ENCODE assay signal across 16 cellular contexts in the genomic region with DNA sequence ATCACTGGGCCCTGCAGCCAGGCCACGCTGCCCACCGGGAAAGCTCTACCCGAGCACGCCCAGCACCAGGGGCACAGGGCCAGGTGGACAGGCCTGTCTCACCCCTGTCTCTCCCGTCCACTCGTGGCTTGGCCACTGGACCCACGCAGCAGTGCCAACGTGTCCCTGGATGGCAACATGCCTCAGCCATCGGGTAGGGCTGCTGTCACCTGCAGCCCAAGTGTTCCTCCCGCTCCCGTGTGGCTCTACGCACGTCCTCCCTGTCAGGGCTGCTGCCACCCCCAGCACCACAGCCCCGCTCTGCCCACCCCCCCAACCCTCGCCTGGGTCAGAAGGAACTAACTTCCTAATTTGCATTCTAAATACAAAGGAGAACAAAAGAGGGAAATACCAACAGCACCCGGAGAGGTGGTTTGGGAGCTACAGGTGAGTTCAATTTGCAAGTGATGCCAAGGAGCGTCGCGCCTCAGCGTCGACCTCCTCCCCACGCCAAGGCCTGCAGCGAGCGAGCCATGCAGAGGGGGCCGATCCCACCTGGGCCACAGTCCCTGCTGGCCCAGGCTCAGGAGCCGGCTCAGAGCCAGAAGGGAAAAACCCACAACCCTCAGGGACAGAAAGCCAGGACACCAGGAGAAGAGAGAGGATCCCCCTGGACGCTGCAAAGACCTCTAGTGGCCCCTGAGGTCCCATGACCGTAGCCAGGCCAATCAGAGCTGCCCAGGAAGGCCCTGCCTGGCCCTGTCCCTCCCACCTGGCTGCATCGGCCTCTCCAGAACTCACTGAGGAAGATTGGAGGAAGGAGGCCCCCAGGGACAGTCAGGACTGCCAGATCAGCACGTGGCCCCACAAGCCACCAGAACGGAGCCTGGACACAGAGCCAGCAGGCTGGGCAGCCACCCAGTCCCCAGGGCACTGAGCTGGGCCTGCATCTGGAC.
A peak's percentile ranks its signal among the peaks of the same experiment; 100 is the strongest.
DNase-seq lines count a peak whose midpoint lies in the region; TF ChIP-seq lines count a peak whose summit lies in the region.
"Had no signal": no experiment of that assay in that cellular context is flagged by ENCODE, and none has a peak within 500 bp of the region (broad histone marks: within the 10 kb centered on the region; RNA-seq: fewer than 3 reads in every experiment).

No MANE protein-coding gene starts in this region.

- DNase-seq in right atrium auricular region (ENCODE audit: low spot score): peak; percentile 13
- DNase-seq in left ventricle myocardium inferior: no peak
- peak; percentile 52 for DNase-seq in ecto neural progenitor cell (ENCODE audit: low spot score)
- DNase-seq in mesenteric fat pad (ENCODE audit: low spot score): peak; percentile 67
- DNase-seq in mucosa of gallbladder (ENCODE audit: low spot score): no peak
- DNase-seq in Peyer's patch: no peak
- no peak for DNase-seq in NCI-H524 treated with DMSO at 0.1 percent for 48 hours (lab: John Stamatoyannopoulos, UW)
- DNase-seq in cerebellar cortex (ENCODE audit: low spot score): no peak
- DNase-seq: activated CD8-positive, alpha-beta T cell treated with anti-CD3 and anti-CD28 coated beads, Interleukin-2, amount 10 ng/mL, durations not matched to agents 7 days and 5 days; activated gamma-delta T cell treated with Interleukin-2 at 50 U/mL for 16 hours; activated T-cell treated with anti-CD3 and anti-CD28 coated beads, Interleukin-2, amount 50 U/mL, for 24 hours; DMS 273 treated with DMSO at 0.1 percent for 48 hours; glutamatergic neuron; GOT3; IMR-90; NCI-H1694 treated with DMSO at 0.1 percent for 48 hours had no signal

- TF ChIP-seq POLR2A in Peyer's patch (IDR thresholded peaks at IDR 0.05): no peak

- H3K4me3 ChIP-seq in right atrium auricular region (no peak overlapping the region), left ventricle myocardium inferior (no peak overlapping the region), Peyer's patch (no peak overlapping the region)

- H3K27me3 ChIP-seq in right atrium auricular region: no peaks in the 10 kb centered on the region
- H3K27me3 ChIP-seq in left ventricle myocardium inferior (ENCODE audit: low read depth): peaks cover 71% of the 10 kb centered on the region
- H3K27me3 ChIP-seq in Peyer's patch: no peaks in the 10 kb centered on the region

- TF ChIP-seq CTCF in right atrium auricular region (IDR thresholded peaks at IDR 0.05): no peak
- no peak for TF ChIP-seq CTCF in left ventricle myocardium inferior (IDR thresholded peaks at IDR 0.05; ENCODE audit: borderline replicate concordance)
- no peak for TF ChIP-seq CTCF in Peyer's patch (IDR thresholded peaks at IDR 0.05)

- H3K4me1 ChIP-seq in right atrium auricular region: no peaks in the 10 kb centered on the region
- no peaks in the 10 kb centered on the region for H3K4me1 ChIP-seq in left ventricle myocardium inferior
- H3K4me1 ChIP-seq in Peyer's patch: no peaks in the 10 kb centered on the region

- H3K9me3 ChIP-seq in right atrium auricular region (no peaks in the 10 kb centered on the region), left ventricle myocardium inferior (replicated peaks) (no peaks in the 10 kb centered on the region), Peyer's patch (no peaks in the 10 kb centered on the region)

- H3K27ac ChIP-seq in right atrium auricular region (no peak overlapping the region), left ventricle myocardium inferior (replicated peaks) (no peak overlapping the region), Peyer's patch (no peak overlapping the region)

- intact Hi-C loops in left ventricle myocardium inferior (cut with micrococcal nuclease): no loop called here

- H3K36me3 ChIP-seq in right atrium auricular region (no peaks in the 10 kb centered on the region), left ventricle myocardium inferior (no peaks in the 10 kb centered on the region), Peyer's patch (no peaks in the 10 kb centered on the region)

Comparison
In these comparisons a context has a peak if more than half of its experiments do, and no peak if none do; other contexts are left out.
1. DNase-seq: peak in right atrium auricular region (single experiment), ecto neural progenitor cell (single experiment) and mesenteric fat pad (single experiment); none in left ventricle myocardium inferior (single experiment), mucosa of gallbladder (single experiment), Peyer's patch (0 of 3), NCI-H524 treated with DMSO at 0.1 percent for 48 hours (single experiment) and cerebellar cortex (single experiment).